1 cellular context compared by ENCODE assay signal in the genomic region with DNA sequence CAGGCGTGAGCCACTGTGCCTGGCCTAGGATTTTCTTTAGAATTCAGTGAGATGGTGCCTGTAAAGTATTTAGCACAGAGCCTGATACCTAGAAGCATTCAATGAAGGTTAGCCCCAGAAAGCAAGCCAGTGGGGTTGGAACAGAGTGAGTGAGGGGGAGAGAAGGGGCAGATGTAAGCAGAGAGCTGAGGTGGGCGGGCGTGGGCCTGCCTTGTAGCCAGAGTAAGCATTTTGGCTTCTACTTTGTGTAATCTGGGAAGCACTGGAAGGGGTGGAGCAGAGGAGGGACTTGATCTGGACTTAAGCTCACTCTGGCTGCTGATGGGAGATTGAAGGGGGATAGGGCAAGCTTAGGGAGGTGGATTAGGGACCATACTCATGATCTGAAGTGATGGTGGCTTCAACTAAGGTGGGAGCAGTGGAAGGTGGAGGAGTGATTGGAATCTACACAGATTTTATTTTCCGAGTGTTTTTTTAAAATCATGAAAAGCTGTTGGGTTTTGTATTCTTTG.
TF ChIP-seq lines count a peak whose summit lies in the region.

No MANE protein-coding gene starts in this region.

TF ChIP-seq in HepG2, 621 proteins besides CTCF, POLR2A, EP300 and RAD21:
- TF ChIP-seq ZFP36L2 (CRISPR knock-in tag; IDR thresholded peaks at IDR 0.05): no peak
- no peak for TF ChIP-seq ZNF17 (CRISPR knock-in tag; IDR thresholded peaks at IDR 0.05)
- no peak for TF ChIP-seq MTA1 (CRISPR knock-in tag; IDR thresholded peaks at IDR 0.05; ENCODE audit: borderline replicate concordance)
- TF ChIP-seq, protein P1, sequence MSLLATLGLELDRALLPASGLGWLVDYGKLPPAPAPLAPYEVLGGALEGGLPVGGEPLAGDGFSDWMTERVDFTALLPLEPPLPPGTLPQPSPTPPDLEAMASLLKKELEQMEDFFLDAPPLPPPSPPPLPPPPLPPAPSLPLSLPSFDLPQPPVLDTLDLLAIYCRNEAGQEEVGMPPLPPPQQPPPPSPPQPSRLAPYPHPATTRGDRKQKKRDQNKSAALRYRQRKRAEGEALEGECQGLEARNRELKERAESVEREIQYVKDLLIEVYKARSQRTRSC (CRISPR knock-in tag; IDR thresholded peaks at IDR 0.05; ENCODE audit: low read depth): no peak
- TF ChIP-seq, protein P2, sequence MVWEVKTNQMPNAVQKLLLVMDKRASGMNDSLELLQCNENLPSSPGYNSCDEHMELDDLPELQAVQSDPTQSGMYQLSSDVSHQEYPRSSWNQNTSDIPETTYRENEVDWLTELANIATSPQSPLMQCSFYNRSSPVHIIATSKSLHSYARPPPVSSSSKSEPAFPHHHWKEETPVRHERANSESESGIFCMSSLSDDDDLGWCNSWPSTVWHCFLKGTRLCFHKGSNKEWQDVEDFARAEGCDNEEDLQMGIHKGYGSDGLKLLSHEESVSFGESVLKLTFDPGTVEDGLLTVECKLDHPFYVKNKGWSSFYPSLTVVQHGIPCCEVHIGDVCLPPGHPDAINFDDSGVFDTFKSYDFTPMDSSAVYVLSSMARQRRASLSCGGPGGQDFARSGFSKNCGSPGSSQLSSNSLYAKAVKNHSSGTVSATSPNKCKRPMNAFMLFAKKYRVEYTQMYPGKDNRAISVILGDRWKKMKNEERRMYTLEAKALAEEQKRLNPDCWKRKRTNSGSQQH (CRISPR knock-in tag; IDR thresholded peaks at IDR 0.05; ENCODE audit: low read depth): no peak
- TF ChIP-seq ZNF468 (CRISPR knock-in tag; IDR thresholded peaks at IDR 0.05): no peak
- no peak for TF ChIP-seq ZSCAN12 (CRISPR knock-in tag; IDR thresholded peaks at IDR 0.05)
- TF ChIP-seq, protein P3, sequence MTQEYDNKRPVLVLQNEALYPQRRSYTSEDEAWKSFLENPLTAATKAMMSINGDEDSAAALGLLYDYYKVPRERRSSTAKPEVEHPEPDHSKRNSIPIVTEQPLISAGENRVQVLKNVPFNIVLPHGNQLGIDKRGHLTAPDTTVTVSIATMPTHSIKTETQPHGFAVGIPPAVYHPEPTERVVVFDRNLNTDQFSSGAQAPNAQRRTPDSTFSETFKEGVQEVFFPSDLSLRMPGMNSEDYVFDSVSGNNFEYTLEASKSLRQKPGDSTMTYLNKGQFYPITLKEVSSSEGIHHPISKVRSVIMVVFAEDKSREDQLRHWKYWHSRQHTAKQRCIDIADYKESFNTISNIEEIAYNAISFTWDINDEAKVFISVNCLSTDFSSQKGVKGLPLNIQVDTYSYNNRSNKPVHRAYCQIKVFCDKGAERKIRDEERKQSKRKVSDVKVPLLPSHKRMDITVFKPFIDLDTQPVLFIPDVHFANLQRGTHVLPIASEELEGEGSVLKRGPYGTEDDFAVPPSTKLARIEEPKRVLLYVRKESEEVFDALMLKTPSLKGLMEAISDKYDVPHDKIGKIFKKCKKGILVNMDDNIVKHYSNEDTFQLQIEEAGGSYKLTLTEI (CRISPR knock-in tag; conservative IDR thresholded peaks at IDR 0.05): no peak
TF ChIP-seq in HepG2: peak in this region for 0.
